10 cellular contexts compared by ENCODE assay signal in genomic region chr9:99134893-99135341, GRCh38. TPM values are rescaled to one million over a fixed set of nuclear protein-coding genes. Genes with fewer than 3 reads are reported as not detected.
DNase-seq lines count a peak whose midpoint lies in the region; ATAC-seq and TF ChIP-seq lines count a peak whose summit lies in the region.
"Had no signal": no experiment of that assay in that cellular context is flagged by ENCODE, and none has a peak within 500 bp of the region (broad histone marks: within the 10 kb centered on the region; RNA-seq: fewer than 3 reads in every experiment).

No MANE protein-coding gene starts in this region.

- no peak overlapping the region for H3K27ac ChIP-seq in brain microvascular endothelial cell
- H3K27ac ChIP-seq: cardiac muscle cell, thoracic aorta had no signal

- no peaks in the 10 kb centered on the region for H3K27me3 ChIP-seq in brain microvascular endothelial cell (replicated peaks)
- H3K27me3 ChIP-seq: cardiac muscle cell had no signal

- no peak overlapping the region for H3K4me3 ChIP-seq in brain microvascular endothelial cell (ENCODE audit: low read depth, low read length)
- H3K4me3 ChIP-seq: cardiac muscle cell, thoracic aorta had no signal

- TF ChIP-seq CTCF in brain microvascular endothelial cell (IDR thresholded peaks at IDR 0.05; ENCODE audit: low read depth, low read length, missing control alignments): no peak

- peaks cover 7% of the 10 kb centered on the region for H3K36me3 ChIP-seq in brain microvascular endothelial cell (replicated peaks)

- peak; percentile 56 for DNase-seq in GM04503 (ENCODE audit: low read depth)
- peak; percentile 20 for DNase-seq in MV-4-11 (lab: John Stamatoyannopoulos, UW)
- DNase-seq in brain microvascular endothelial cell: peak; percentile 24
- DNase-seq in renal cortical epithelial cell (ENCODE audit: low read depth): peak; percentile 61
- no peak for DNase-seq in NK-92 treated with Interleukin-12 subunit alpha and Interleukin-12 subunit beta, amount 100 ng/mL, for 24 hours (lab: John Stamatoyannopoulos, UW)
- no peak for DNase-seq in NCI-H82 treated with DMSO at 0.1 percent for 48 hours (lab: John Stamatoyannopoulos, UW; ENCODE audit: unreplicated experiment)
- DNase-seq: NCI-H187 treated with DMSO at 0.1 percent for 48 hours had no signal

- ATAC-seq in HG02588 (IDR thresholded peaks at IDR 0.05; ENCODE audit: unreplicated experiment): no peak

- in situ Hi-C loops in brain microvascular endothelial cell (cut with HindIII; ENCODE audit: low pct_ligation_motif_present, low sequenced_read_pairs): loop anchor here (25.0 kb wide), 1 partner anchor 298 kb away; no protein-coding TSS in a partner anchor

RNA-seq across cellular contexts. Expression of gene TGFBR1, which starts 30.0 kb away (rescaled TPM):
- total RNA-seq in renal cortical epithelial cell: 209 and 317 TPM in 2 replicates

Comparison
In these comparisons a context has a peak if more than half of its experiments do, and no peak if none do; other contexts are left out.
1. DNase-seq: peak in GM04503 (single experiment), MV-4-11 (single experiment), brain microvascular endothelial cell (single experiment) and renal cortical epithelial cell (single experiment); none in NK-92 treated with Interleukin-12 subunit alpha and Interleukin-12 subunit beta, amount 100 ng/mL, for 24 hours (single experiment) and NCI-H82 treated with DMSO at 0.1 percent for 48 hours (single experiment).